17 cellular contexts compared by ENCODE assay signal in genomic region chr16:70460737-70461261, GRCh38. TPM values are rescaled to one million over a fixed set of nuclear protein-coding genes. Genes with fewer than 3 reads are reported as not detected.
A peak's percentile ranks its signal among the peaks of the same experiment; 100 is the strongest.
DNase-seq lines count a peak whose midpoint lies in the region; ATAC-seq, FAIRE-seq and TF ChIP-seq lines count a peak whose summit lies in the region.
"Had no signal": no experiment of that assay in that cellular context is flagged by ENCODE, and none has a peak within 500 bp of the region (broad histone marks: within the 10 kb centered on the region; RNA-seq: fewer than 3 reads in every experiment).

No MANE protein-coding gene starts in this region.

- H3K4me3 Mint-ChIP-seq in astrocyte (ENCODE audit: unreplicated experiment), result no peak overlapping the region
- H3K4me3 Mint-ChIP-seq in progenitor cell of endocrine pancreas (ENCODE audit: low read depth), result no peak overlapping the region
- H3K4me3 Mint-ChIP-seq: activated naive CD8-positive, alpha-beta T cell treated with anti-CD3 and anti-CD28 coated beads for 36 hours had no signal

- no peak for FAIRE-seq in astrocyte (lab: Jason Lieb, UNC)
- FAIRE-seq: keratinocyte had no signal

- TF ChIP-seq CTCF in astrocyte (IDR thresholded peaks at IDR 0.05; ENCODE audit: insufficient read depth, low read depth, low read length) (no peak), gastrocnemius medialis (IDR thresholded peaks at IDR 0.05 in 4 of 5, conservative IDR thresholded peaks at IDR 0.05 in 1 of 5) (no peak), progenitor cell of endocrine pancreas (IDR thresholded peaks at IDR 0.05; ENCODE audit: unreplicated experiment) (no peak)

- H3K4me1 ChIP-seq in astrocyte (ENCODE audit: insufficient read depth, low read length) (no peaks in the 10 kb centered on the region), gastrocnemius medialis (peaks cover 9 to 13% of the 10 kb centered on the region in 2 donors)

- no peak overlapping the region for H3K9ac ChIP-seq in astrocyte (ENCODE audit: low read length)

- H3K9me3 ChIP-seq in astrocyte (ENCODE audit: insufficient read depth, low read depth, low read length), result no peaks in the 10 kb centered on the region
- no peaks in the 10 kb centered on the region for H3K9me3 ChIP-seq in gastrocnemius medialis
- H3K9me3 ChIP-seq: neutrophil, upper lobe of left lung had no signal

- in situ Hi-C loops in gastrocnemius medialis (cut with MboI; ENCODE audit: low sequenced_read_pairs in 4 of 4), result no loop called here

- H3K27ac ChIP-seq in astrocyte (ENCODE audit: low read depth, low read length), result no peak overlapping the region
- peak overlapping the region in 2 of 4 donors; percentile 41 to 64 for H3K27ac ChIP-seq in gastrocnemius medialis
- H3K27ac ChIP-seq: 22Rv1, neutrophil had no signal

- no peaks in the 10 kb centered on the region for H3K9me3 Mint-ChIP-seq in astrocyte (ENCODE audit: unreplicated experiment)
- no peaks in the 10 kb centered on the region for H3K9me3 Mint-ChIP-seq in progenitor cell of endocrine pancreas (ENCODE audit: low read depth)
- H3K9me3 Mint-ChIP-seq: activated naive CD8-positive, alpha-beta T cell treated with anti-CD3 and anti-CD28 coated beads for 36 hours had no signal

- DNase-seq in DMS 273 (lab: John Stamatoyannopoulos, UW; ENCODE audit: unreplicated experiment), result peak; percentile 46
- DNase-seq in DMS 273 treated with DMSO at 0.1 percent for 48 hours (lab: John Stamatoyannopoulos, UW), result no peak
- DNase-seq in astrocyte (ENCODE audit: low read depth), result no peak
- peak; percentile 22 for DNase-seq in iPS-NIHi11 (ENCODE audit: low spot score)
- peak in 1 of 2 donors; percentile 54 for DNase-seq in gastrocnemius medialis
- no peak for DNase-seq in progenitor cell of endocrine pancreas (ENCODE audit: low spot score, unreplicated experiment)
- DNase-seq in NCI-H2081 (lab: John Stamatoyannopoulos, UW), result no peak
- no peak for DNase-seq in putamen (ENCODE audit: low spot score)
- DNase-seq: activated naive CD8-positive, alpha-beta T cell treated with anti-CD3 and anti-CD28 coated beads for 36 hours; DMS79 treated with DMSO at 0.1 percent for 48 hours; MM.1S; RPMI8226; stimulated activated CD4-positive, alpha-beta T cell treated with anti-CD3 and anti-CD28 coated beads, Interleukin-15, amount 100 ng/mL, for 24 hours; upper lobe of left lung had no signal

- H3K4me2 ChIP-seq in astrocyte (ENCODE audit: low read length), result no peak overlapping the region

- ATAC-seq in gastrocnemius medialis, result peak; percentile 58 to 83

- H3K4me3 ChIP-seq in astrocyte (ENCODE audit: insufficient read depth, low read depth, low read length), result no peak overlapping the region
- H3K4me3 ChIP-seq in gastrocnemius medialis, result no peak overlapping the region
- H3K4me3 ChIP-seq: upper lobe of left lung had no signal

- H3K79me2 ChIP-seq in astrocyte (ENCODE audit: insufficient read depth, low read length), result no peaks in the 10 kb centered on the region

- H3K27me3 Mint-ChIP-seq in astrocyte (ENCODE audit: low read depth, unreplicated experiment) (no peaks in the 10 kb centered on the region), progenitor cell of endocrine pancreas (no peaks in the 10 kb centered on the region)
- H3K27me3 Mint-ChIP-seq: activated naive CD8-positive, alpha-beta T cell treated with anti-CD3 and anti-CD28 coated beads for 36 hours had no signal

- H3K4me1 Mint-ChIP-seq in astrocyte (ENCODE audit: low read depth, unreplicated experiment), result peaks cover 8% of the 10 kb centered on the region
- no peaks in the 10 kb centered on the region for H3K4me1 Mint-ChIP-seq in progenitor cell of endocrine pancreas (ENCODE audit: low read depth)
- H3K4me1 Mint-ChIP-seq: activated naive CD8-positive, alpha-beta T cell treated with anti-CD3 and anti-CD28 coated beads for 36 hours had no signal

- H3K36me3 Mint-ChIP-seq in astrocyte (ENCODE audit: low read depth, unreplicated experiment) (peaks cover 6% of the 10 kb centered on the region), progenitor cell of endocrine pancreas (ENCODE audit: insufficient read depth) (no peaks in the 10 kb centered on the region)
- H3K36me3 Mint-ChIP-seq: activated naive CD8-positive, alpha-beta T cell treated with anti-CD3 and anti-CD28 coated beads for 36 hours had no signal

- no peak overlapping the region for H2AFZ ChIP-seq in astrocyte (ENCODE audit: low read depth, low read length)

- H3K36me3 ChIP-seq in astrocyte (ENCODE audit: insufficient read depth, low read length) (no peaks in the 10 kb centered on the region), gastrocnemius medialis (peaks cover 0 to 21% of the 10 kb centered on the region in 2 donors)

- peak overlapping the region; percentile 34 for H3K27ac Mint-ChIP-seq in astrocyte (ENCODE audit: unreplicated experiment)
- no peak overlapping the region for H3K27ac Mint-ChIP-seq in progenitor cell of endocrine pancreas
- H3K27ac Mint-ChIP-seq: activated naive CD8-positive, alpha-beta T cell treated with anti-CD3 and anti-CD28 coated beads for 36 hours had no signal

- intact Hi-C loops in gastrocnemius medialis (cut with DNase I; ENCODE audit: low total_unique reads), result no loop called here

- no peak for TF ChIP-seq POLR2A in gastrocnemius medialis (IDR thresholded peaks at IDR 0.05)

- no peaks in the 10 kb centered on the region for H3K27me3 ChIP-seq in astrocyte (ENCODE audit: insufficient read depth, low read length)
- H3K27me3 ChIP-seq in gastrocnemius medialis, result no peaks in the 10 kb centered on the region
- H3K27me3 ChIP-seq: neutrophil, upper lobe of left lung had no signal

- H4K20me1 ChIP-seq in astrocyte (ENCODE audit: insufficient read depth, low read length), result no peaks in the 10 kb centered on the region

RNA-seq across cellular contexts. Expression of gene FCSK, which starts 6.4 kb away (rescaled TPM):
- total RNA-seq in astrocyte, result 9.7 and 12.0 TPM in 2 replicates
- 10 to 100 TPM in 2 of 4 donors, 1 to 10 TPM in 2; 8.0 to 13.5 (median 11.1) TPM for total RNA-seq in gastrocnemius medialis
- 18.8 and 21.1 TPM in 2 replicates for total RNA-seq in progenitor cell of endocrine pancreas

RNA-seq across cellular contexts. Expression of gene ST3GAL2, which starts 21.9 kb away (rescaled TPM):
- total RNA-seq in astrocyte, result 108 and 130 TPM in 2 replicates
- total RNA-seq in gastrocnemius medialis, result 10 to 100 TPM; 12.8 to 27.7 (median 22.1) TPM
- 29.2 and 37.8 TPM in 2 replicates for total RNA-seq in progenitor cell of endocrine pancreas

Comparison
In these comparisons a context has a peak if more than half of its experiments do, and no peak if none do; other contexts are left out.
1. DNase-seq: peak in DMS 273 (single experiment) and iPS-NIHi11 (single experiment); none in DMS 273 treated with DMSO at 0.1 percent for 48 hours (single experiment), astrocyte (single experiment), progenitor cell of endocrine pancreas (single experiment), NCI-H2081 (0 of 2) and putamen (single experiment).